Comparison of ENCODE assay signal across 8 cellular contexts in genomic region chr1:35544976-35545375, GRCh38. TPM values are rescaled to one million over a fixed set of nuclear protein-coding genes. Genes with fewer than 3 reads are reported as not detected.
DNase-seq lines count a peak whose midpoint lies in the region; ATAC-seq and TF ChIP-seq lines count a peak whose summit lies in the region.

No MANE protein-coding gene starts in this region.

- peaks cover 0 to 2% (median 0%) of the 10 kb centered on the region in 3 donors for H3K27me3 Mint-ChIP-seq in CD14-positive monocyte (ENCODE audit: low read depth in 3 of 3)
- no peaks in the 10 kb centered on the region for H3K27me3 Mint-ChIP-seq in stimulated activated memory B cell treated with anti-CD40 and anti-IgM and Interleukin-4, amounts not matched to agents 10 μg/mL and 1 μg/mL and 100 μg/mL, for 72 hours

- peaks cover 0 to 41% (median 22%) of the 10 kb centered on the region in 9 donors for H3K36me3 ChIP-seq in heart left ventricle

- no peaks in the 10 kb centered on the region for H3K9me3 ChIP-seq in heart left ventricle

- TF ChIP-seq CTCF in CD14-positive monocyte (IDR thresholded peaks at IDR 0.05): peak; percentile 74
- peak in 11 of 12 donors; percentile 15 to 60 (median 38) for TF ChIP-seq CTCF in heart left ventricle (IDR thresholded peaks at IDR 0.05)

- H3K4me1 Mint-ChIP-seq in CD14-positive monocyte: peaks cover 52% of the 10 kb centered on the region
- peaks cover 44% of the 10 kb centered on the region for H3K4me1 Mint-ChIP-seq in stimulated activated memory B cell treated with anti-CD40 and anti-IgM and Interleukin-4, amounts not matched to agents 10 μg/mL and 1 μg/mL and 100 μg/mL, for 72 hours

- no peaks in the 10 kb centered on the region for H3K27me3 ChIP-seq in heart left ventricle

- DNase-seq in CD14-positive monocyte (ENCODE audit: low spot score): peak; percentile 80
- DNase-seq in NCI-H82 (lab: John Stamatoyannopoulos, UW): peak; percentile 92
- peak; percentile 80 for DNase-seq in activated effector memory CD4-positive, alpha-beta T cell treated with anti-CD3 and anti-CD28 coated beads, Interleukin-2, amount 50 U/mL, for 16 hours
- DNase-seq in heart left ventricle: peak in 3 of 5 donors; percentile 63 to 79 (median 71)
- peak; percentile 28 for DNase-seq in stimulated activated naive CD4-positive, alpha-beta T cell treated with Interleukin-2 at 50 U/mL for 16 hours (lab: John Stamatoyannopoulos, UW)

- no peak overlapping the region for H3K4me3 ChIP-seq in heart left ventricle

- peak overlapping the region; percentile 73 to 82 for H3K4me3 Mint-ChIP-seq in CD14-positive monocyte
- H3K4me3 Mint-ChIP-seq in stimulated activated memory B cell treated with anti-CD40 and anti-IgM and Interleukin-4, amounts not matched to agents 10 μg/mL and 1 μg/mL and 100 μg/mL, for 72 hours: no peak overlapping the region

- ATAC-seq in GM18498 (IDR thresholded peaks at IDR 0.05; ENCODE audit: unreplicated experiment): peak; percentile 53
- ATAC-seq in heart left ventricle: peak; percentile 70 to 92 (median 88)
- ATAC-seq in stimulated activated memory B cell treated with anti-CD40 and anti-IgM and Interleukin-4, amounts not matched to agents 10 μg/mL and 1 μg/mL and 100 μg/mL, for 72 hours: no peak
- ATAC-seq in GM21528 (IDR thresholded peaks at IDR 0.05; ENCODE audit: low FRiP score, unreplicated experiment): no peak

- intact Hi-C loops in CD14-positive monocyte (cut with micrococcal nuclease) (loop anchor here in 1 of 2 donors (5.0 kb wide), 1 partner anchor 98 kb away; no protein-coding TSS in a partner anchor), heart left ventricle (cut with DNase I) (loop anchor here in 6 of 10 donors (2.0 to 5.0 kb wide), 3 partner anchors 43 to 93 kb away; no protein-coding TSS in a partner anchor)

- TF ChIP-seq POLR2A in heart left ventricle (IDR thresholded peaks at IDR 0.05): no peak

- peak overlapping the region in 6 of 12 donors; percentile 10 to 56 (median 44) for H3K27ac ChIP-seq in heart left ventricle

- H3K27ac Mint-ChIP-seq in CD14-positive monocyte: peak overlapping the region in 6 of 7 donors; percentile 56 to 89 (median 79)
- no peak overlapping the region for H3K27ac Mint-ChIP-seq in stimulated activated memory B cell treated with anti-CD40 and anti-IgM and Interleukin-4, amounts not matched to agents 10 μg/mL and 1 μg/mL and 100 μg/mL, for 72 hours

- WGBS in heart left ventricle, 4 donors: 54 to 58% (median 57%) methylated on average over 3 of the region's 3 CpGs

- peaks cover 2 to 55% (median 43%) of the 10 kb centered on the region in 12 donors for H3K4me1 ChIP-seq in heart left ventricle

- H3K9me3 Mint-ChIP-seq in CD14-positive monocyte: peaks cover 0 to 2% (median 0%) of the 10 kb centered on the region in 7 donors
- no peaks in the 10 kb centered on the region for H3K9me3 Mint-ChIP-seq in stimulated activated memory B cell treated with anti-CD40 and anti-IgM and Interleukin-4, amounts not matched to agents 10 μg/mL and 1 μg/mL and 100 μg/mL, for 72 hours

- H3K36me3 Mint-ChIP-seq in CD14-positive monocyte: peaks cover 33 to 55% of the 10 kb centered on the region in 2 donors
- H3K36me3 Mint-ChIP-seq in stimulated activated memory B cell treated with anti-CD40 and anti-IgM and Interleukin-4, amounts not matched to agents 10 μg/mL and 1 μg/mL and 100 μg/mL, for 72 hours: peaks cover 49% of the 10 kb centered on the region

RNA-seq across cellular contexts. Expression of gene KIAA0319L, which starts 12.2 kb away (rescaled TPM):
- 10 to 100 TPM; 20.6 to 28.6 TPM for polyA plus RNA-seq in CD14-positive monocyte
- 100 to 1,000 TPM in 2 of 9 donors, 10 to 100 TPM in 7; 58.3 to 108 (median 78.3) TPM for total RNA-seq in heart left ventricle
- polyA plus RNA-seq in heart left ventricle: 10 to 100 TPM; 21.0 to 41.1 TPM

RNA-seq across cellular contexts. Expression of gene NCDN, which starts 12.6 kb away (rescaled TPM):
- polyA plus RNA-seq in CD14-positive monocyte (1 to 10 TPM; 5.0 to 7.0 TPM), heart left ventricle (10 to 100 TPM; 14.6 to 27.0 TPM)
- 10 to 100 TPM; 20.7 to 44.4 (median 35.3) TPM for total RNA-seq in heart left ventricle

RNA-seq across cellular contexts. Expression of gene TFAP2E, which starts 28.1 kb away (rescaled TPM):
- polyA plus RNA-seq in CD14-positive monocyte (1 to 10 TPM in 1 of 2 donors, under 1 TPM in 1; 0.77 to 1.5 TPM), heart left ventricle (under 1 TPM; 0.15 to 0.17 TPM)
- under 1 TPM in 6 of 9 donors, not detected in 3; 0.12 to 0.57 (median 0.41) TPM for total RNA-seq in heart left ventricle

Comparison
In these comparisons a context has a peak if more than half of its experiments do, and no peak if none do; other contexts are left out.
1. DNase-seq: peak in every context shown above with its lines; median percentile 92 in NCI-H82; 80 in CD14-positive monocyte; 80 in activated effector memory CD4-positive, alpha-beta T cell treated with anti-CD3 and anti-CD28 coated beads, Interleukin-2, amount 50 U/mL, for 16 hours; 71 in heart left ventricle; 28 in stimulated activated naive CD4-positive, alpha-beta T cell treated with Interleukin-2 at 50 U/mL for 16 hours.
2. ATAC-seq: peak in GM18498 (single experiment) and heart left ventricle (4 of 4); none in stimulated activated memory B cell treated with anti-CD40 and anti-IgM and Interleukin-4, amounts not matched to agents 10 μg/mL and 1 μg/mL and 100 μg/mL, for 72 hours (single experiment) and GM21528 (single experiment).